Comparison of ENCODE assay signal across 20 cellular contexts in the genomic region with DNA sequence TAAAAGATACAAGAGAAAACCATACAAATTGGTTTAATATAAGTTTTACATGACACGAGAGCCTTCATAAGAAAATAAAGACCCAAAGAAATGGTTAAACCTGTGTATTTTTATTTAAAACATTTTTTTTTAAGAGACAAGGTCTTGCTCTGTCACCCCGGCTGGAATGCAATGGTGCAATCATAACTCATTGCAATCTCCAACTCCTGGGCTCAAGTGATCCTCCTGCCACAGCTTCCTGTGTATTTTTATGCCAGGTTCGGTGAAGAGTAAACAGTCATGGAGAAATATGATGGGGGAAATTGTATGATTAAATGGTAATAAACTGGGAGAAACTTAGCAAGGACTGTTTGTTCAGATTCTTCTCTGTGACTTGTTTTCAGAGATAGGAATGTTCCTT.
DNase-seq lines count a peak whose midpoint lies in the region; ATAC-seq and TF ChIP-seq lines count a peak whose summit lies in the region.
"Had no signal": no experiment of that assay in that cellular context is flagged by ENCODE, and none has a peak within 500 bp of the region (broad histone marks: within the 10 kb centered on the region; RNA-seq: fewer than 3 reads in every experiment).

No MANE protein-coding gene starts in this region.

- peaks cover 12% of the 10 kb centered on the region for H3K4me1 Mint-ChIP-seq in neural progenitor cell
- H3K4me1 Mint-ChIP-seq: CD4-positive, CD25-positive, alpha-beta regulatory T cell had no signal

- ATAC-seq in right lobe of liver: no peak
- ATAC-seq: Panc1 had no signal

- H3K79me2 ChIP-seq in neural progenitor cell (ENCODE audit: low read depth): no peaks in the 10 kb centered on the region

- no peaks in the 10 kb centered on the region for H4K20me1 ChIP-seq in neural progenitor cell (ENCODE audit: low read depth)

- H3K4me1 ChIP-seq in skeletal muscle satellite cell (ENCODE audit: control insufficient read depth, insufficient read depth, low read length) (peaks cover 17% of the 10 kb centered on the region), neural progenitor cell (peaks cover 42% of the 10 kb centered on the region), right lobe of liver (no peaks in the 10 kb centered on the region)

- H3K9ac ChIP-seq in skeletal muscle satellite cell (ENCODE audit: low read depth, low read length): peak overlapping the region; percentile 11
- H3K9ac ChIP-seq in neural progenitor cell: no peak overlapping the region
- H3K9ac ChIP-seq: SK-N-SH had no signal

- 37% methylated on average over 3 of the region's 3 CpGs for WGBS in right lobe of liver (ENCODE audit: insufficient coverage, low coverage, low lambda C conversion rate, missing lambda C conversion rate)

- TF ChIP-seq POLR2A in right lobe of liver (IDR thresholded peaks at IDR 0.05): no peak

- H3K4me3 Mint-ChIP-seq in neural progenitor cell: no peak overlapping the region
- H3K4me3 Mint-ChIP-seq: CD4-positive, CD25-positive, alpha-beta regulatory T cell; HFFc6 had no signal

- no peaks in the 10 kb centered on the region for H3K36me3 ChIP-seq in skeletal muscle satellite cell (ENCODE audit: insufficient read depth, low read length)
- H3K36me3 ChIP-seq in neural progenitor cell: no peaks in the 10 kb centered on the region
- no peaks in the 10 kb centered on the region for H3K36me3 ChIP-seq in right lobe of liver

- H3K4me2 ChIP-seq in skeletal muscle satellite cell (ENCODE audit: low read length) (peak overlapping the region; percentile 69), neural progenitor cell (no peak overlapping the region)
- H3K4me2 ChIP-seq: SK-N-SH had no signal

- H3K27me3 Mint-ChIP-seq in neural progenitor cell (ENCODE audit: insufficient read depth, low read depth): no peaks in the 10 kb centered on the region
- H3K27me3 Mint-ChIP-seq: CD4-positive, CD25-positive, alpha-beta regulatory T cell had no signal

- H3K27me3 ChIP-seq in skeletal muscle satellite cell (ENCODE audit: control insufficient read depth, insufficient read depth, low read length) (no peaks in the 10 kb centered on the region), neural progenitor cell (no peaks in the 10 kb centered on the region), right lobe of liver (no peaks in the 10 kb centered on the region)

- TF ChIP-seq CTCF in fibroblast of villous mesenchyme (IDR thresholded peaks at IDR 0.05; ENCODE audit: insufficient read depth, low read depth, low read length) (no peak), neural progenitor cell (IDR thresholded peaks at IDR 0.05) (no peak), right lobe of liver (IDR thresholded peaks at IDR 0.05) (no peak)

- H3K9me3 Mint-ChIP-seq in neural progenitor cell: no peaks in the 10 kb centered on the region

- no peak overlapping the region for H3K27ac Mint-ChIP-seq in neural progenitor cell
- H3K27ac Mint-ChIP-seq: CD4-positive, CD25-positive, alpha-beta regulatory T cell; HFFc6 had no signal

- intact Hi-C loops in right lobe of liver (cut with DNase I): no loop called here

- DNase-seq in DMS53 treated with DMSO at 0.1 percent for 48 hours (lab: John Stamatoyannopoulos, UW; ENCODE audit: unreplicated experiment) (peak; percentile 4), HS-5 (ENCODE audit: low read depth) (peak; percentile 6), fibroblast of villous mesenchyme (ENCODE audit: low read depth) (peak; percentile 7), neural progenitor cell (ENCODE audit: low spot score) (no peak), right lobe of liver (no peak), NCI-H128 (lab: John Stamatoyannopoulos, UW; ENCODE audit: unreplicated experiment) (no peak)
- DNase-seq: CD4-positive, CD25-positive, alpha-beta regulatory T cell; DND-41; H7; HFFc6; NCI-H1105; NCI-H2029 treated with DMSO at 0.1 percent for 48 hours; NCI-H226; NCI-H510A treated with DMSO at 0.1 percent for 48 hours; NCI-H748 treated with DMSO at 0.1 percent for 48 hours; SIG-M5; SK-N-SH had no signal

- H3K36me3 Mint-ChIP-seq in neural progenitor cell: no peaks in the 10 kb centered on the region
- H3K36me3 Mint-ChIP-seq: CD4-positive, CD25-positive, alpha-beta regulatory T cell had no signal

- H3K9me3 ChIP-seq in skeletal muscle satellite cell (replicated peaks; ENCODE audit: low read length) (no peaks in the 10 kb centered on the region), neural progenitor cell (ENCODE audit: low read depth) (no peaks in the 10 kb centered on the region), right lobe of liver (no peaks in the 10 kb centered on the region)
- H3K9me3 ChIP-seq: SK-N-SH had no signal

- peaks cover 11% of the 10 kb centered on the region for H3F3A ChIP-seq in neural progenitor cell (ENCODE audit: low read depth)

- H3K27ac ChIP-seq in neural progenitor cell (no peak overlapping the region), right lobe of liver (no peak overlapping the region)
- H3K27ac ChIP-seq: HL-60 had no signal

- H3K4me3 ChIP-seq in fibroblast of villous mesenchyme (ENCODE audit: low read depth, low read length) (no peak overlapping the region), skeletal muscle satellite cell (ENCODE audit: low read length) (peak overlapping the region; percentile 9), neural progenitor cell (no peak overlapping the region), right lobe of liver (no peak overlapping the region)

- no peak overlapping the region for H2AFZ ChIP-seq in neural progenitor cell (replicated peaks)

Comparison
In these comparisons a context has a peak if more than half of its experiments do, and no peak if none do; other contexts are left out.
1. DNase-seq: peak in DMS53 treated with DMSO at 0.1 percent for 48 hours (single experiment), HS-5 (single experiment) and fibroblast of villous mesenchyme (single experiment); none in neural progenitor cell (single experiment), right lobe of liver (0 of 3) and NCI-H128 (single experiment).